In the genomic region with DNA sequence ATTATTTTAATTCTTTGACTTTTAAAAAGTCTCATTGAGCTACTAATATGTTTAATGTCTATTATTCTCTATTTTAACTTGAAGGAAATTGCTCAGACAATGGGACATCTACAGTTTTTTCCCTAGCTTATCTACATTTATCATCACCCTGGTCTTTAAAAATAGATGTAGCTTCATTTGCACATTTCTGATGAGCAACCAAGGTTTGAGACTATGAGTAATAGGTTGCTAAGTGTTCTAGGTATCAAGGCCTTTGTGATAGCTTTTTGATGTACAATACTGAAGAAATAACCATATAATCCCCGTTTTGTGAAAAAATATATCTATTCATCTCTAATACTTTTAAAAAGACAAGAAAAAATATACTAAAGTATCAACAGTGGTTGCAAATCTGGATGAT, we compare ENCODE assay signal across 17 cellular contexts.
"Had no signal": no experiment of that assay in that cellular context is flagged by ENCODE, and none has a peak within 500 bp of the region (broad histone marks: within the 10 kb centered on the region; RNA-seq: fewer than 3 reads in every experiment).

No MANE protein-coding gene starts in this region.

- H3K27me3 Mint-ChIP-seq: central memory CD8-positive, alpha-beta T cell; progenitor cell of endocrine pancreas had no signal

- H3K27me3 ChIP-seq: gastrocnemius medialis, heart right ventricle, left lung had no signal

- H3K9me3 Mint-ChIP-seq: central memory CD8-positive, alpha-beta T cell; memory B cell; nephron; T-helper 1 cell treated with Interleukin-12 subunit alpha and Interleukin-12 subunit beta and Interleukin-4 antibody, amounts not matched to agents 30 μg/mL and 1 μg/mL, for 36 hours had no signal

- H3K9me3 ChIP-seq: gastrocnemius medialis, heart right ventricle, left lung had no signal

- H3K4me1 ChIP-seq: gastrocnemius medialis, left lung had no signal

- H3K4me3 Mint-ChIP-seq: central memory CD8-positive, alpha-beta T cell; memory B cell; nephron; T-helper 1 cell treated with Interleukin-12 subunit alpha and Interleukin-12 subunit beta and Interleukin-4 antibody, amounts not matched to agents 30 μg/mL and 1 μg/mL, for 36 hours had no signal

- H3K27ac ChIP-seq: gastrocnemius medialis, heart right ventricle, left lung had no signal

- ATAC-seq: gastrocnemius medialis, heart right ventricle, left lung, right cardiac atrium, SK-N-SH treated with all-trans-retinoic acid at 6 μM for 48 hours had no signal

- H3K4me1 Mint-ChIP-seq: memory B cell, nephron had no signal

- H3K4me2 ChIP-seq: smooth muscle cell had no signal

- H3K36me3 ChIP-seq: gastrocnemius medialis, heart right ventricle, left lung had no signal

- DNase-seq: activated CD4-positive, alpha-beta T cell treated with anti-CD3 and anti-CD28 coated beads, Interleukin-2, amount 50 U/mL, for 48 hours; cortex of kidney; effector CD8-positive, alpha-beta T cell; gastrocnemius medialis; heart right ventricle; islet precursor cell; left lung; occipital lobe; right cardiac atrium; trophoblast cell had no signal

- H3K27ac Mint-ChIP-seq: memory B cell; nephron; progenitor cell of endocrine pancreas; T-helper 1 cell treated with Interleukin-12 subunit alpha and Interleukin-12 subunit beta and Interleukin-4 antibody, amounts not matched to agents 30 μg/mL and 1 μg/mL, for 36 hours had no signal

- H3K36me3 Mint-ChIP-seq: memory B cell had no signal

- H3K4me3 ChIP-seq: gastrocnemius medialis, heart right ventricle, left lung, smooth muscle cell had no signal
